13 cellular contexts compared by ENCODE assay signal in genomic region chr17:82835766-82836512, GRCh38. TPM values are rescaled to one million over a fixed set of nuclear protein-coding genes. Genes with fewer than 3 reads are reported as not detected.
DNase-seq lines count a peak whose midpoint lies in the region; ATAC-seq, FAIRE-seq and TF ChIP-seq lines count a peak whose summit lies in the region.
"Had no signal": no experiment of that assay in that cellular context is flagged by ENCODE, and none has a peak within 500 bp of the region (broad histone marks: within the 10 kb centered on the region; RNA-seq: fewer than 3 reads in every experiment).

No MANE protein-coding gene starts in this region.

- intact Hi-C loops in prostate gland (cut with DNase I): no loop called here

- peak in 1 of 4 experiments; percentile 21 for TF ChIP-seq CTCF in prostate gland (IDR thresholded peaks at IDR 0.05)

- WGBS in prostate gland: 49% methylated on average over 28 of the region's 28 CpGs

- H3K27me3 ChIP-seq in prostate gland (replicated peaks; ENCODE audit: insufficient read depth): no peaks in the 10 kb centered on the region
- H3K27me3 ChIP-seq: MG63, SJSA1 had no signal

- no peaks in the 10 kb centered on the region for H3K36me3 ChIP-seq in prostate gland

- TF ChIP-seq POLR2A in prostate gland (IDR thresholded peaks at IDR 0.05): no peak

- DNase-seq in DMS79 treated with DMSO at 0.1 percent for 48 hours (lab: John Stamatoyannopoulos, UW) (peak; percentile 59), NCI-H345 (lab: John Stamatoyannopoulos, UW) (peak; percentile 88), epithelial cell of prostate (ENCODE audit: low read depth, low spot score) (peak; percentile 99), prostate gland (ENCODE audit: low spot score) (peak; percentile 92), RCC 7860 (ENCODE audit: low spot score) (no peak), middle frontal gyrus (ENCODE audit: extremely low spot score, low spot score) (no peak)
- DNase-seq: activated CD8-positive, alpha-beta memory T cell treated with anti-CD3 and anti-CD28 coated beads, Interleukin-2, amount 50 U/mL, for 48 hours; MG63; nucleus accumbens had no signal

- H3K27ac ChIP-seq in epithelial cell of prostate (peak overlapping the region; percentile 98), prostate gland (peak overlapping the region; percentile 83 to 88)
- H3K27ac ChIP-seq: SJSA1 had no signal

- no peaks in the 10 kb centered on the region for H3K9me3 ChIP-seq in prostate gland
- H3K9me3 ChIP-seq: HAP-1, MG63 had no signal

- H3K4me3 ChIP-seq in prostate gland: no peak overlapping the region
- H3K4me3 ChIP-seq: HAP-1, MG63, SJSA1 had no signal

- no peak for ATAC-seq in SK-N-SH treated with all-trans-retinoic acid at 6 μM for 48 hours
- ATAC-seq in GM21528 (IDR thresholded peaks at IDR 0.05; ENCODE audit: low FRiP score, unreplicated experiment): no peak

- peaks cover 12% of the 10 kb centered on the region for H3K4me1 ChIP-seq in prostate gland (replicated peaks)
- H3K4me1 ChIP-seq: SJSA1 had no signal

- no peak for FAIRE-seq in RCC 7860 (lab: Jason Lieb, UNC)

TF ChIP-seq in SK-N-SH treated with all-trans-retinoic acid at 6 μM for 48 hours, 23 proteins besides CTCF, POLR2A, EP300 and RAD21:
- no peak for TF ChIP-seq PPARA (CRISPR knock-in tag; IDR thresholded peaks at IDR 0.05; ENCODE audit: borderline replicate concordance)
- no peak for TF ChIP-seq RARB (CRISPR knock-in tag; IDR thresholded peaks at IDR 0.05)
- TF ChIP-seq SNAI2 (CRISPR knock-in tag; IDR thresholded peaks at IDR 0.05): no peak
- no peak for TF ChIP-seq ZFP30 (CRISPR knock-in tag; IDR thresholded peaks at IDR 0.05)
- no peak for TF ChIP-seq ZFP3 (CRISPR knock-in tag; IDR thresholded peaks at IDR 0.05)
- no peak for TF ChIP-seq POU6F1 (CRISPR knock-in tag; IDR thresholded peaks at IDR 0.05; ENCODE audit: borderline replicate concordance, low read depth)
- no peak for TF ChIP-seq GLIS3 (CRISPR knock-in tag; IDR thresholded peaks at IDR 0.05)
- no peak for TF ChIP-seq CSRNP3 (CRISPR knock-in tag; IDR thresholded peaks at IDR 0.05)
- TF ChIP-seq TOX (CRISPR knock-in tag; IDR thresholded peaks at IDR 0.05; ENCODE audit: borderline replicate concordance): no peak
- no peak for TF ChIP-seq TCF4 (CRISPR knock-in tag; IDR thresholded peaks at IDR 0.05; ENCODE audit: borderline replicate concordance)
- no peak for TF ChIP-seq TSHZ2 (CRISPR knock-in tag; IDR thresholded peaks at IDR 0.05)
- no peak for TF ChIP-seq ZNF565 (CRISPR knock-in tag; conservative IDR thresholded peaks at IDR 0.05; ENCODE audit: low read depth)

RNA-seq across cellular contexts. Expression of gene ZNF750, which starts 3.9 kb away (rescaled TPM):
- 10 to 100 TPM in 1 of 2 donors, 1 to 10 TPM in 1; 7.0 to 10.3 TPM for total RNA-seq in prostate gland
- total RNA-seq: SJSA1 had no signal

Comparison
In these comparisons a context has a peak if more than half of its experiments do, and no peak if none do; other contexts are left out.
1. DNase-seq: peak in DMS79 treated with DMSO at 0.1 percent for 48 hours (single experiment), NCI-H345 (single experiment), epithelial cell of prostate (single experiment) and prostate gland (single experiment); none in RCC 7860 (single experiment) and middle frontal gyrus (single experiment).